Comparison of ENCODE assay signal across 7 cellular contexts in the genomic region with DNA sequence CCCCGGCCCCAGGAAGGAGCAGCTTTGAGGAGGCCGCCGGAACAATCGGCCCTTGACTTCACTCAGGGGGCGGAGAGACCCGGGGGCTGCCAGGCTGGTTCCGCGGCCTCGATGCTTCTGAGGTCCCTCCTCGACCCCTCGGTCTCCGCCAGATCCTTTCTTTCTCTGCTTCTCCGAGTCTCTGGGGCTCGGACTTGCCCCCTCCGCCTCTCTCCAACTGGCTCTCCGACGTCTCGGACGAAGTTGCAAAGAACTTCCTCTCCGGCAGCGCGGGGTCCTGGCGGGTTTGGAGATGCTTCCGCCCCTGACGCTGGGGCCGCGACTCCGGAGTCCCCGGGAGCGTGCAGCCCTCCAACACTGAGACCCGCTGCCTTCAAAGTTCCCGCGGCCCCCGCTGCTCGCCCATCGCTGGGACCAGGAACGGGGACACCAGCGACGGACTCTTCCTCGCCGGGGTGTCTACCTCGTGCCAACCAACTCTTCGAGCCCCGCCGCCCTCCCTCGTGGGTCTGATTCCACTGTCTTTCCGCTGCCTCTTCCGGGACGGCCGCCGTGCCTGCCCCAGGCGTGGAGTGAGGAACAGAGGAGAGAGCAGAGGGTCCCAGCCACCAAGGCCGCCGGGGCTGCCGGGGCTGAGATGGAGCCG. TPM values are rescaled to one million over a fixed set of nuclear protein-coding genes. Genes with fewer than 3 reads are reported as not detected.
DNase-seq lines count a peak whose midpoint lies in the region; ATAC-seq, FAIRE-seq and TF ChIP-seq lines count a peak whose summit lies in the region.

No MANE protein-coding gene starts in this region.

- H3K4me2 ChIP-seq in mammary epithelial cell (ENCODE audit: insufficient read depth, low read depth, low read length), result peak overlapping the region; percentile 67

- WGBS in mammary epithelial cell (ENCODE audit: low coverage, missing lambda C conversion rate), result 4% methylated on average over 32 of the region's 56 CpGs
- 1 to 2% (median 1%) methylated on average over 43 to 56 of the region's 56 CpGs for WGBS in psoas muscle, 3 donors

- intact Hi-C loops in mammary epithelial cell (cut with micrococcal nuclease), result loop anchor here (2.0 to 10.0 kb wide), 5 partner anchors 94 to 388 kb away; a partner anchor contains a TSS
- intact Hi-C loops in psoas muscle (cut with DNase I), result no loop called here

- H3K27ac ChIP-seq in HL-60 (replicated peaks), result no peak overlapping the region
- H3K27ac ChIP-seq in mammary epithelial cell (ENCODE audit: insufficient read depth, low read depth, low read length), result no peak overlapping the region
- no peak overlapping the region for H3K27ac ChIP-seq in psoas muscle

- H3K79me2 ChIP-seq in mammary epithelial cell (ENCODE audit: insufficient read depth, low read length), result no peaks in the 10 kb centered on the region

- no peak overlapping the region for H2AFZ ChIP-seq in mammary epithelial cell (ENCODE audit: low read depth, low read length)

- TF ChIP-seq CTCF in HL-60 (IDR thresholded peaks at IDR 0.05; ENCODE audit: insufficient read depth, low read length) (no peak), mammary epithelial cell (conservative IDR thresholded peaks at IDR 0.05 in 1 of 2, IDR thresholded peaks at IDR 0.05 in 1 of 2; ENCODE audit: extremely low read depth in 1 of 2, insufficient read depth in 1 of 2, low read depth in 1 of 2, low read length in 2 of 2) (no peak), psoas muscle (IDR thresholded peaks at IDR 0.05) (no peak)

- ATAC-seq in psoas muscle (no peak), HG02759 (IDR thresholded peaks at IDR 0.05; ENCODE audit: unreplicated experiment) (no peak), GM19397 (IDR thresholded peaks at IDR 0.05; ENCODE audit: unreplicated experiment) (no peak)

- BruUV-seq in mammary epithelial cell (replicated peaks; lab: Mats Ljungman, UMichigan), result no TSS peak

- H3K9ac ChIP-seq in mammary epithelial cell (ENCODE audit: insufficient read depth, low read length), result no peak overlapping the region

- H3K36me3 ChIP-seq in mammary epithelial cell (ENCODE audit: insufficient read depth, low read length), result no peaks in the 10 kb centered on the region
- H3K36me3 ChIP-seq in psoas muscle (ENCODE audit: insufficient read depth in 1 of 2, low read depth in 1 of 2), result no peaks in the 10 kb centered on the region

- H3K4me1 ChIP-seq in mammary epithelial cell (ENCODE audit: insufficient read depth, low read length) (peaks cover 44% of the 10 kb centered on the region), psoas muscle (peaks cover 30% of the 10 kb centered on the region)

- in situ Hi-C loops in mammary epithelial cell (cut with MboI; ENCODE audit: low sequenced_read_pairs in 2 of 2), result no loop called here

- dilution Hi-C loops in mammary epithelial cell (cut with HindIII; ENCODE audit: low sequenced_read_pairs), result no loop called here

- CTCF ChIA-PET in mammary epithelial cell (lab: Charles Lee; ENCODE audit: low non-redundant PET), result interaction anchor here (0.6 kb wide), 3 partner anchors 9 to 384 kb away, joined by 4 to 7 read pairs (median 7); no protein-coding TSS in a partner anchor

- H3K4me3 ChIP-seq in HL-60 (replicated peaks; ENCODE audit: insufficient read depth, low read length), result peak overlapping the region; percentile 20
- peak overlapping the region in 2 of 3 experiments; percentile 14 to 19 for H3K4me3 ChIP-seq in mammary epithelial cell (replicated peaks in 1 of 3; ENCODE audit: insufficient read depth in 1 of 3, low read depth in 2 of 3, low read length in 3 of 3)
- peak overlapping the region; percentile 49 for H3K4me3 ChIP-seq in psoas muscle

- peaks cover 3% of the 10 kb centered on the region for H4K20me1 ChIP-seq in mammary epithelial cell (ENCODE audit: insufficient read depth, low read length)

- peaks cover 79% of the 10 kb centered on the region for H3K27me3 ChIP-seq in HL-60 (ENCODE audit: insufficient read depth, poor library complexity, severe bottlenecking)
- H3K27me3 ChIP-seq in mammary epithelial cell (ENCODE audit: insufficient read depth, low read length), result peaks cover 69% of the 10 kb centered on the region
- H3K27me3 ChIP-seq in psoas muscle (ENCODE audit: insufficient read depth in 3 of 3, low read length in 2 of 3), result peaks cover 3 to 98% (median 73%) of the 10 kb centered on the region in 3 donors

- H3K9me3 ChIP-seq in mammary epithelial cell (replicated peaks; ENCODE audit: insufficient read depth, low read length), result no peaks in the 10 kb centered on the region
- H3K9me3 ChIP-seq in psoas muscle, result no peaks in the 10 kb centered on the region

- FAIRE-seq in GM18507 (lab: Jason Lieb, UNC), result peak; percentile 57

- DNase-seq in GM18507 (ENCODE audit: extremely low spot score, insufficient read length, low read depth) (no peak), HL-60 (ENCODE audit: low read depth in 1 of 2, low spot score in 1 of 2) (no peak), mammary epithelial cell (no peak), psoas muscle (no peak), NK-92 (lab: John Stamatoyannopoulos, UW; ENCODE audit: unreplicated experiment) (no peak)

RNA-seq across cellular contexts. Expression of a gene that starts 7.0 kb away (rescaled TPM):
- not detected for total RNA-seq in mammary epithelial cell
- not detected for polyA plus RNA-seq in mammary epithelial cell
- polyA minus RNA-seq in mammary epithelial cell, result not detected
- total RNA-seq in psoas muscle, result under 1 TPM in 2 of 4 donors, not detected in 2; 0.09 to 0.50 TPM
- polyA plus RNA-seq in psoas muscle, result under 1 TPM in 2 of 3 donors, not detected in 1; under 0.01 to 0.03 TPM
